Comparison of ENCODE assay signal across 22 cellular contexts in the genomic region with DNA sequence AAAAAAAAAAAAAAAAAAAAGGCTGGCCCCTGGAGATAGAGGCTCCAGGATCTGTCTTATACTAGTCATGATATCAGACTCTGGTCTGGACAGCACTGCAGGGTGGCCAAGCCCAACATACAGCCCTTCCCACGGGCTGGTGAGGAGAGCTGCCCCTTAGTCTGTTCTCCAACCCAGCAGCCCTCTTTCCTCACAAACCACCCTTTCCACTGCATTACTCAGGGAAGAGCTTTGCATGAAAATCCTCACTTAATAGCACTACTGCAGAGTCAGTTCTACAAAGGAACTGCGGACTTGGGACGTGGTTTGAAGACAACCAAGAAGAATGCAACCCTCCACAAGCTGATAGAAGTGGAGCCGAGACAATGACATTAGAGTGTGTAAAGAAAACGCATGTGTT. TPM values are rescaled to one million over a fixed set of nuclear protein-coding genes. Genes with fewer than 3 reads are reported as not detected.
A peak's percentile ranks its signal among the peaks of the same experiment; 100 is the strongest.
DNase-seq lines count a peak whose midpoint lies in the region; TF ChIP-seq lines count a peak whose summit lies in the region.
"Had no signal": no experiment of that assay in that cellular context is flagged by ENCODE, and none has a peak within 500 bp of the region (broad histone marks: within the 10 kb centered on the region; RNA-seq: fewer than 3 reads in every experiment).

No MANE protein-coding gene starts in this region.

- no peak overlapping the region for H3K27ac ChIP-seq in BLaER1
- H3K27ac ChIP-seq in PC-9: no peak overlapping the region; the same call in 1 of the 2 replicates
- H3K27ac ChIP-seq in epithelial cell of prostate: peak overlapping the region; percentile 98
- H3K27ac ChIP-seq in osteoblast (ENCODE audit: low read depth, low read length): peak overlapping the region; percentile 50
- no peak overlapping the region for H3K27ac ChIP-seq in vagina
- H3K27ac ChIP-seq: SK-N-MC, spleen had no signal

- intact Hi-C loops in PC-9 (cut with micrococcal nuclease; ENCODE audit: unreplicated experiment) (no loop called here), vagina (cut with DNase I) (no loop called here)

- no peaks in the 10 kb centered on the region for H3K9me2 ChIP-seq in PC-9 (ENCODE audit: insufficient read depth)

- H3K79me2 ChIP-seq in PC-9 (ENCODE audit: low read depth): peaks cover 100% of the 10 kb centered on the region
- peaks cover 92% of the 10 kb centered on the region for H3K79me2 ChIP-seq in osteoblast (ENCODE audit: insufficient read depth, low read length)

- no peak for TF ChIP-seq POLR2A in vagina (IDR thresholded peaks at IDR 0.05)

- TF ChIP-seq CTCF in PC-9 (conservative IDR thresholded peaks at IDR 0.05): no peak
- TF ChIP-seq CTCF in osteoblast (IDR thresholded peaks at IDR 0.05; ENCODE audit: extremely low read depth, low read depth, low read length): no peak
- no peak for TF ChIP-seq CTCF in vagina (IDR thresholded peaks at IDR 0.05)

- CTCF ChIA-PET in PC-9 (lab: Charles Lee): interaction anchor here (0.5 kb wide), 1 partner anchor 14 kb away, joined by 3 read pairs; no protein-coding TSS in a partner anchor

- H3K4me1 ChIP-seq in BLaER1 (peaks cover 62% of the 10 kb centered on the region), PC-9 (replicated peaks; ENCODE audit: insufficient read depth) (peaks cover 90% of the 10 kb centered on the region), osteoblast (ENCODE audit: insufficient read depth, low read length) (peaks cover 73% of the 10 kb centered on the region), vagina (peaks cover 80% of the 10 kb centered on the region)

- H3K4me3 ChIP-seq in BLaER1: no peak overlapping the region
- H3K4me3 ChIP-seq in PC-9: peak overlapping the region; percentile 4; the same call in 1 of the 2 replicates
- no peak overlapping the region for H3K4me3 ChIP-seq in osteoblast (ENCODE audit: insufficient read depth, low read length)
- H3K4me3 ChIP-seq in vagina: no peak overlapping the region
- H3K4me3 ChIP-seq: esophagus muscularis mucosa, SK-N-MC, spleen, testis had no signal

- H3K4me2 ChIP-seq in BLaER1 (peak overlapping the region; percentile 6; the same call in 1 of the 2 replicates), PC-9 (peak overlapping the region; percentile 88), osteoblast (ENCODE audit: insufficient read depth, low read length) (peak overlapping the region; percentile 47)

- H4K20me1 ChIP-seq in BLaER1: peaks cover 97% of the 10 kb centered on the region
- peaks cover 97% of the 10 kb centered on the region for H4K20me1 ChIP-seq in PC-9 (ENCODE audit: insufficient read depth)
- H4K20me1 ChIP-seq in osteoblast (ENCODE audit: insufficient read depth, low read length): peaks cover 68% of the 10 kb centered on the region

- H3K27me3 ChIP-seq in BLaER1 (no peaks in the 10 kb centered on the region), PC-9 (ENCODE audit: insufficient read depth, low read depth) (no peaks in the 10 kb centered on the region), osteoblast (ENCODE audit: insufficient read depth, low read length) (no peaks in the 10 kb centered on the region), vagina (no peaks in the 10 kb centered on the region)
- H3K27me3 ChIP-seq: esophagus muscularis mucosa, testis had no signal

- no TSS peak for BruUV-seq in PC-9 (replicated peaks; lab: Mats Ljungman, UMichigan)

- POLR2A ChIA-PET in PC-9 (lab: Charles Lee; ENCODE audit: unreplicated experiment): interaction anchor here (0.6 to 0.7 kb wide), 3 partner anchors 18 to 142 kb away, joined by 3 to 26 read pairs (median 5); no protein-coding TSS in a partner anchor

- H3K9me3 ChIP-seq in BLaER1 (no peaks in the 10 kb centered on the region), PC-9 (ENCODE audit: insufficient read depth, low read depth) (no peaks in the 10 kb centered on the region), osteoblast (ENCODE audit: low read depth, low read length) (no peaks in the 10 kb centered on the region), vagina (no peaks in the 10 kb centered on the region)
- H3K9me3 ChIP-seq: esophagus muscularis mucosa, spleen, testis had no signal

- peaks cover 90% of the 10 kb centered on the region for H3F3A ChIP-seq in PC-9 (ENCODE audit: insufficient read depth, low read depth)

- no peak overlapping the region for H2AFZ ChIP-seq in PC-9
- H2AFZ ChIP-seq in osteoblast (ENCODE audit: low read length): no peak overlapping the region

- no peak for DNase-seq in PC-9
- no peak for DNase-seq in epithelial cell of prostate (ENCODE audit: low read depth, low spot score)
- peak; percentile 78 for DNase-seq in osteoblast (ENCODE audit: insufficient read length, low spot score, missing footprints)
- DNase-seq in NCI-H69 (lab: John Stamatoyannopoulos, UW): no peak
- no peak for DNase-seq in DMS153 treated with DMSO at 0.1 percent for 48 hours (lab: John Stamatoyannopoulos, UW; ENCODE audit: unreplicated experiment)
- DNase-seq in NCI-H2081 (lab: John Stamatoyannopoulos, UW): no peak
- no peak for DNase-seq in vagina (ENCODE audit: extremely low spot score in 2 of 2)
- DNase-seq: ACHN; activated CD4-positive, CD25-positive, alpha-beta regulatory T cell treated with anti-CD3 and anti-CD28 coated beads, Interleukin-2, amount 50 U/mL, for 72 hours; activated naive CD8-positive, alpha-beta T cell treated with anti-CD3 and anti-CD28 coated beads, Interleukin-2, amount 50 U/mL, for 24 hours; CD4-positive, alpha-beta T cell; central memory CD4-positive, alpha-beta T cell; head of caudate nucleus; immature natural killer cell; NCI-H2029; NCI-H524; spleen; T1000; testis had no signal

- H3K36me3 ChIP-seq in BLaER1 (peaks cover 84% of the 10 kb centered on the region), PC-9 (ENCODE audit: low read depth) (peaks cover 86% of the 10 kb centered on the region), osteoblast (ENCODE audit: insufficient read depth, low read length) (peaks cover 30% of the 10 kb centered on the region), vagina (no peaks in the 10 kb centered on the region)

- no peak overlapping the region for H3K9ac ChIP-seq in BLaER1

RNA-seq across cellular contexts. Expression of a gene that starts 5.7 kb away (rescaled TPM):
- total RNA-seq in PC-9 (2021) (62.5 and 70.0 TPM in 2 replicates), osteoblast (34.0 and 37.1 TPM in 2 replicates), vagina (22.8 TPM)

Comparison
In these comparisons a context has a peak if more than half of its experiments do, and no peak if none do; other contexts are left out.
1. H3K27ac ChIP-seq: peak in epithelial cell of prostate (single experiment) and osteoblast (single experiment); none in BLaER1 (single experiment), PC-9 (single experiment) and vagina (single experiment).
2. H3K4me2 ChIP-seq: peak in every context shown above with its lines; median percentile 88 in PC-9; 47 in osteoblast; 6 in BLaER1.